32 cellular contexts compared by ENCODE assay signal in genomic region chr20:3037654-3038053, GRCh38. TPM values are rescaled to one million over a fixed set of nuclear protein-coding genes. Genes with fewer than 3 reads are reported as not detected.
"Had no signal": no experiment of that assay in that cellular context is flagged by ENCODE, and none has a peak within 500 bp of the region (broad histone marks: within the 10 kb centered on the region; RNA-seq: fewer than 3 reads in every experiment).

No MANE protein-coding gene starts in this region.

- ATAC-seq: activated CD8-positive, alpha-beta memory T cell treated with anti-CD3 and anti-CD28 coated beads, Interleukin-2, amount 10 ng/mL, durations not matched to agents 7 days and 5 days; Right ventricle myocardium inferior had no signal

- H3K27ac ChIP-seq: adrenal gland, KMS-11, SK-N-MC had no signal

- FAIRE-seq: TTC549 had no signal

- H3K9me3 ChIP-seq: adrenal gland had no signal

- H3K4me3 ChIP-seq: adrenal gland, SK-N-MC had no signal

- H3K4me2 ChIP-seq: KMS-11 had no signal

- DNase-seq: activated CD4-positive, CD25-positive, alpha-beta regulatory T cell; activated CD8-positive, alpha-beta memory T cell treated with anti-CD3 and anti-CD28 coated beads, Interleukin-2, amount 10 ng/mL, durations not matched to agents 7 days and 5 days; activated gamma-delta T cell treated with Interleukin-2 at 50 U/mL for 16 hours; activated naive CD4-positive, alpha-beta T cell treated with anti-CD3 and anti-CD28 coated beads, Interleukin-2, amount 50 U/mL, for 16 hours; activated naive CD8-positive, alpha-beta T cell treated with anti-CD3 and anti-CD28 coated beads, Interleukin-2, amount 10 ng/mL, durations not matched to agents 7 days and 5 days; activated T-cell treated with anti-CD3 and anti-CD28 coated beads, Interleukin-2, amount 50 U/mL, for 48 hours; adrenal gland; anterior cingulate cortex; cerebellar nuclear complex; MV-4-11; NCI-H1092 treated with DMSO at 0.1 percent for 48 hours; NCI-H1417 treated with DMSO at 0.1 percent for 48 hours; NCI-H1694; NCI-H2029; NCI-H2107; NCI-H2171 treated with DMSO at 0.1 percent for 48 hours; NCI-H226; NCI-H526; NCI-H774; T-cell; T-helper 2 cell; T1000 had no signal

- H3K4me1 ChIP-seq: adrenal gland had no signal

- H3K27me3 ChIP-seq: adrenal gland had no signal

RNA-seq across cellular contexts. Expression of gene GNRH2, which starts 5.8 kb away (rescaled TPM):
- total RNA-seq: cardiac septum, NCI-H460, Right ventricle myocardium inferior, RPMI7951 had no signal

RNA-seq across cellular contexts. Expression of gene OXT, which starts 33.8 kb away (rescaled TPM):
- total RNA-seq: activated CD8-positive, alpha-beta memory T cell treated with anti-CD3 and anti-CD28 coated beads, Interleukin-2, amount 10 ng/mL, durations not matched to agents 7 days and 5 days; activated T-helper 2 cell treated with anti-CD3 and anti-CD28 coated beads, Interferon-gamma antibody, Interleukin-2, Interleukin-4, amounts not matched to agents 10 μg/mL and 5 μg/mL and 100 μg/mL, durations not matched to agents 14 hours and 24 hours and 36 hours; cardiac septum; MCF 10A; NCI-H460; OCI-LY7; RPMI7951 had no signal

RNA-seq across cellular contexts. Expression of gene AVP, which starts 46.9 kb away (rescaled TPM):
- total RNA-seq: activated CD8-positive, alpha-beta memory T cell treated with anti-CD3 and anti-CD28 coated beads, Interleukin-2, amount 10 ng/mL, durations not matched to agents 7 days and 5 days; activated naive CD8-positive, alpha-beta T cell treated with anti-CD3 and anti-CD28 coated beads, Interleukin-2, amount 10 ng/mL, durations not matched to agents 7 days and 5 days; activated T-helper 2 cell treated with anti-CD3 and anti-CD28 coated beads, Interferon-gamma antibody, Interleukin-2, Interleukin-4, amounts not matched to agents 10 μg/mL and 5 μg/mL and 100 μg/mL, durations not matched to agents 14 hours and 24 hours and 36 hours; cardiac septum; MCF 10A; NCI-H460; OCI-LY7; RPMI7951 had no signal
